ENCODE assay signal across 9 cellular contexts in the genomic region with DNA sequence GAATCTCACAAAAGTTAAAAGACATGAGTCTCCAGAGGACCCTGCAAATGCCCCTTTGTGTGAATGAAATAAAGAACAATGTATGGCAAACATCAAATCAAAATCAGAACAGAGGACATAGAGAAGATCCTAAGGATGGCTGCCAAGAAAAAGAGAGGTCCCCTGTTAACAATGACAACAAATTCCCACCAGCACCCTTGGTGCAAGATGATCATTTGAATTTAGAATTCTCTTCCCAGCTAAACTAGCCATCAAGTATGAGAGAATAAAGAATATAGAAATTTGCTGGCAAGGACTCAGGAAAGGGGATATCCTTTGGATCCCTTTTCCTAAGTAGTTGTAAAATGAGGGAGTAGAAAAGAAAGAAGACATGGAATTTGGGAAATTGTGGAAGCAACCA. TPM values are rescaled to one million over a fixed set of nuclear protein-coding genes. Genes with fewer than 3 reads are reported as not detected.
"Had no signal": no experiment of that assay in that cellular context is flagged by ENCODE, and none has a peak within 500 bp of the region (broad histone marks: within the 10 kb centered on the region; RNA-seq: fewer than 3 reads in every experiment).

No MANE protein-coding gene starts in this region.

- ATAC-seq: GM12878 had no signal

- FAIRE-seq: G401.6, GM12878, GM12891, GM12892, GM18507, GM19239 had no signal

- DNase-seq: GDM1, GF-D8 had no signal

- H3K4me3 ChIP-seq: GM12878 had no signal

RNA-seq across cellular contexts. Expression of a gene that starts 8.2 kb away (rescaled TPM):
- total RNA-seq: G401, GM12878 had no signal
- polyA plus RNA-seq: GM12878 had no signal

RNA-seq across cellular contexts. Expression of a gene that starts 21.3 kb away (rescaled TPM):
- total RNA-seq: GM12878 had no signal
- polyA plus RNA-seq: GM12878 had no signal

RNA-seq across cellular contexts. Expression of a gene that starts 39.7 kb away (rescaled TPM):
- total RNA-seq: G401, GM12878 had no signal
- polyA plus RNA-seq: GM12878 had no signal
